In genomic region chr1:203473781-203474305, GRCh38 we compare ENCODE assay signal across 18 cellular contexts. TPM values are rescaled to one million over a fixed set of nuclear protein-coding genes. Genes with fewer than 3 reads are reported as not detected.
"Had no signal": no experiment of that assay in that cellular context is flagged by ENCODE, and none has a peak within 500 bp of the region (broad histone marks: within the 10 kb centered on the region; RNA-seq: fewer than 3 reads in every experiment).

No MANE protein-coding gene starts in this region.

- H3K36me3 ChIP-seq: neutrophil had no signal

- DNase-seq: activated CD4-positive, alpha-beta T cell treated with anti-CD3 and anti-CD28 coated beads, Interleukin-2, amount 50 U/mL, for 48 hours; activated naive CD4-positive, alpha-beta T cell; activated naive CD8-positive, alpha-beta T cell treated with anti-CD3 and anti-CD28 coated beads for 36 hours; amniotic stem cell; caudate nucleus; endodermal cell; foreskin keratinocyte; glutamatergic neuron; mesenchymal stem cell; naive thymus-derived CD8-positive, alpha-beta T cell; retina; stimulated activated naive CD8-positive, alpha-beta T cell treated with anti-CD3 and anti-CD28 coated beads, Interleukin-15, Interleukin-2, amounts not matched to agents 100 U/mL and 50 U/mL, for 24 hours; substantia nigra had no signal

- H3K9me3 ChIP-seq: neutrophil had no signal

- H3K9ac ChIP-seq: parathyroid adenoma had no signal

- H3K27ac ChIP-seq: epithelial cell of prostate, foreskin keratinocyte, neutrophil, parathyroid adenoma had no signal

- H3K4me1 ChIP-seq: foreskin keratinocyte, parathyroid adenoma had no signal

- H2AFZ ChIP-seq: parathyroid adenoma had no signal

RNA-seq across cellular contexts. Expression of gene PRELP, which starts 1.8 kb away (rescaled TPM):
- polyA plus RNA-seq: naive thymus-derived CD8-positive, alpha-beta T cell had no signal

RNA-seq across cellular contexts. Expression of gene OPTC, which starts 20.1 kb away (rescaled TPM):
- polyA plus RNA-seq: fibroblast of lung; foreskin keratinocyte; liver; naive thymus-derived CD8-positive, alpha-beta T cell had no signal
